In genomic region chr12:44626883-44627282, GRCh38 we compare ENCODE assay signal across 15 cellular contexts.
"Had no signal": no experiment of that assay in that cellular context is flagged by ENCODE, and none has a peak within 500 bp of the region (broad histone marks: within the 10 kb centered on the region; RNA-seq: fewer than 3 reads in every experiment).

No MANE protein-coding gene starts in this region.

- H3K4me1 ChIP-seq: adrenal gland, colonic mucosa, left lung, prostate gland, sigmoid colon, suprapubic skin, upper lobe of left lung had no signal

- H3K27ac ChIP-seq: adrenal gland, colonic mucosa, left lung, prostate gland, sigmoid colon, suprapubic skin, upper lobe of left lung had no signal

- ATAC-seq: left lung; natural killer cell treated with Interleukin-12 subunit alpha and Interleukin-12 subunit beta and Interleukin-15 and Interleukin-18, amount 100 ng/mL, for 72 hours had no signal

- H3K27me3 ChIP-seq: adrenal gland, colonic mucosa, left lung, sigmoid colon, suprapubic skin, upper lobe of left lung had no signal

- H3K36me3 ChIP-seq: adrenal gland, colonic mucosa, left lung, prostate gland, sigmoid colon, suprapubic skin, upper lobe of left lung had no signal

- H3K9me3 ChIP-seq: adrenal gland, colonic mucosa, left lung, prostate gland, sigmoid colon, suprapubic skin, upper lobe of left lung had no signal

- DNase-seq: activated naive CD4-positive, alpha-beta T cell treated with anti-CD3 and anti-CD28 coated beads, Interleukin-2, amount 50 U/mL, for 16 hours; adrenal gland; caudate nucleus; colonic mucosa; foreskin melanocyte; islet precursor cell; left lung; mesenchymal stem cell; sigmoid colon; stimulated activated CD4-positive, alpha-beta T cell treated with anti-CD3 and anti-CD28 coated beads, Interleukin-2, amount 100 ng/mL, for 48 hours; stimulated activated naive CD4-positive, alpha-beta T cell treated with Interleukin-2 at 50 U/mL for 16 hours; upper lobe of left lung had no signal

- H3K4me3 ChIP-seq: adrenal gland, colonic mucosa, left lung, prostate gland, sigmoid colon, suprapubic skin, upper lobe of left lung had no signal
